In the genomic region with DNA sequence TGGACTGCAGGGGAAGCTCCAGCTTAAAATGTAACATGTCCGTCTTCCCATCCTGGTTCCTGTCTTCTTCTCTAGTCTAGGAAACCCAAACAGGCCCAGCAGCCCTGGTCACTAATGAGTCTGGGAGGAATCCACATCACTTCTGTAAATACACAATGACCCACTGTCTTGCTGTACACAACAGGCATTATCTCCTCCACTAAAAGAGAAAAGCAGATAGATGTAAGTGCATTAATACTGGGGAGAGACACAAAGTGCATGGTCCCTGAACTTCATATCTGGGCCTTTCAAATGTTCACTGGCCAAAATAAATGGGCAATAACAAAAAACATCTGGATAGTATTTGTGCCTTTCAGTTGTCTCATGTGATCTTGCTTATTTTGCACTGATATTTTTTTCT, we compare ENCODE assay signal across 4 cellular contexts. TPM values are rescaled to one million over a fixed set of nuclear protein-coding genes. Genes with fewer than 3 reads are reported as not detected.
"Had no signal": no experiment of that assay in that cellular context is flagged by ENCODE, and none has a peak within 500 bp of the region (broad histone marks: within the 10 kb centered on the region; RNA-seq: fewer than 3 reads in every experiment).

No MANE protein-coding gene starts in this region.

RNA-seq across cellular contexts. Expression of a gene that starts 10.0 kb away (rescaled TPM):
- total RNA-seq: LHCN-M2, MCF 10A, RPMI7951, SJCRH30 had no signal

RNA-seq across cellular contexts. Expression of a gene that starts 50.6 kb away (rescaled TPM):
- total RNA-seq: SJCRH30 had no signal
